Comparison of ENCODE assay signal across 20 cellular contexts in the genomic region with DNA sequence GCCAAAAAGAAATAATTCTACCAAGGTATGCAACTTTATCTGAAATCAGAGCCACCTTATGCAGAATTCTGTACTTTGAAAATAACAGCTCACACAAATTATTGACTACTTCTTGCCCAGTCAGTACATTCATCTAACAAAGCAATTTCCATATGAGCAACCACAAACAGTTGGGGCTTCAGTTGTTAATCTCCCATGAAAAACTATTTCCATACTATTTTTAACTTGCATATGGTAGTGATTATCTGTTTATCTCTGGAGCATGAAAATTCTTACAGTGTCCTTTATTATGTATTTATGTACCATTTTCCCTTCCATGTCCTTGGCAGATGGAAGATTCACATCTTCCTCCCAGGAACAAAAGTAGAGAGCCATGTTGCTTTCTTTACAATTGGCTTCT.
DNase-seq lines count a peak whose midpoint lies in the region; ATAC-seq, FAIRE-seq and TF ChIP-seq lines count a peak whose summit lies in the region.
"Had no signal": no experiment of that assay in that cellular context is flagged by ENCODE, and none has a peak within 500 bp of the region (broad histone marks: within the 10 kb centered on the region; RNA-seq: fewer than 3 reads in every experiment).

No MANE protein-coding gene starts in this region.

- no peak overlapping the region for H3K4me3 ChIP-seq in astrocyte of the spinal cord (ENCODE audit: low read depth, low read length)
- H3K4me3 ChIP-seq: BLaER1 treated with 17β-estradiol and CSF1 and Interleukin-3, amounts not matched to agents 10 nM and 100 nM had no signal

- FAIRE-seq in GM12892 (lab: Jason Lieb, UNC): no peak

- peak; percentile 3 for DNase-seq in GM03348 (ENCODE audit: low spot score)
- DNase-seq in NCI-H526 treated with DMSO at 0.1 percent for 48 hours (lab: John Stamatoyannopoulos, UW): peak; percentile 39
- DNase-seq in astrocyte of the spinal cord (ENCODE audit: low read depth, low spot score): peak; percentile 22
- DNase-seq in fibroblast of the conjunctiva (ENCODE audit: low read depth): peak; percentile 16
- DNase-seq in NCI-H2196 (lab: John Stamatoyannopoulos, UW; ENCODE audit: unreplicated experiment): no peak
- no peak for DNase-seq in GM12892 (ENCODE audit: insufficient read length)
- DNase-seq in NCI-H128 (lab: John Stamatoyannopoulos, UW; ENCODE audit: unreplicated experiment): no peak
- DNase-seq: CD8-positive, alpha-beta T cell; DMS53; H9; MV-4-11; NCI-H1436; NCI-H1930; NCI-H2171; NCI-H446; NCI-H774; OCI-M1; SHP77 had no signal

- ATAC-seq in GM21737 (IDR thresholded peaks at IDR 0.05; ENCODE audit: unreplicated experiment): no peak
- ATAC-seq: CD8-positive, alpha-beta T cell had no signal

- TF ChIP-seq POLR2A in GM12892 (IDR thresholded peaks at IDR 0.05; ENCODE audit: low read depth, low read length): no peak

- in situ Hi-C loops in astrocyte of the spinal cord (cut with HindIII; ENCODE audit: low sequenced_read_pairs): no loop called here

- TF ChIP-seq CTCF in astrocyte of the spinal cord (IDR thresholded peaks at IDR 0.05; ENCODE audit: low read depth, low read length): no peak

Comparison
In these comparisons a context has a peak if more than half of its experiments do, and no peak if none do; other contexts are left out.
1. DNase-seq: peak in GM03348 (single experiment), NCI-H526 treated with DMSO at 0.1 percent for 48 hours (single experiment), astrocyte of the spinal cord (single experiment) and fibroblast of the conjunctiva (single experiment); none in NCI-H2196 (single experiment), GM12892 (single experiment) and NCI-H128 (single experiment).